In the genomic region with DNA sequence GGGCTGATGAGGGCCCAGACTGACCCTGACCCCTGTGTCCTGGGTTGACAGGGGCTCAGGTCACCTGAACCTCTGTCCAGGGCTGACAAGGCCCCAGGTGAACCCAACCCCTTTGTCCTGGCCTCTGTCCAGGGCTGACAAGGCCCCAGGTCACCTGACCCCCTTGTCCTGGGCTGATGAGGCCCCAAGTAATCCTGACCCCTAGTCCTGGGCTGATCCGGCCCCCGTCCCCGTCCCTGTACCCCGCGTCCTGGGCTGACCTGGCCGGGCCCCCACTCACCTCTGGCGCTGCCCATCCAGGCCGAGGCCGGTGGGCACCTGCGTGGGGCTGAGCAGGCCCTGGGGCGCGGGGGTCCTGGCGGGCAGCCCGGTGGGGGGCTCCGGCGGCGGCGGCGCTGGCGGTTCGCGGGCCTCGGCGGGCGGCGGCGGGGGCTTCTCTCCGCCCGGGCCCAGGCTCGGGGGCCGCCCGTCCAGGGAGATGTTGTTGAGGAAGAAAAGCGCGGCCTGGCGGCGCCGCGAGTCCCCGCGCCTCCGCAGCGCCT, we compare ENCODE assay signal across 9 cellular contexts. TPM values are rescaled to one million over a fixed set of nuclear protein-coding genes. Genes with fewer than 3 reads are reported as not detected.
A peak's percentile ranks its signal among the peaks of the same experiment; 100 is the strongest.
DNase-seq lines count a peak whose midpoint lies in the region; ATAC-seq and TF ChIP-seq lines count a peak whose summit lies in the region.
"Had no signal": no experiment of that assay in that cellular context is flagged by ENCODE, and none has a peak within 500 bp of the region (broad histone marks: within the 10 kb centered on the region; RNA-seq: fewer than 3 reads in every experiment).

No MANE protein-coding gene starts in this region.

- intact Hi-C loops in activated T-helper 2 cell treated with anti-CD3 and anti-CD28 coated beads, Interferon-gamma antibody, Interleukin-2, Interleukin-4, amounts not matched to agents 10 μg/mL and 5 μg/mL and 100 μg/mL, durations not matched to agents 14 hours and 24 hours and 36 hours (cut with micrococcal nuclease): loop anchor here (5.0 to 10.0 kb wide), 2 partner anchors 208 to 386 kb away; no protein-coding TSS in a partner anchor
- intact Hi-C loops in left lung (cut with DNase I): no loop called here

- H3K27ac Mint-ChIP-seq in HFFc6: no peak overlapping the region
- no peak overlapping the region for H3K27ac Mint-ChIP-seq in activated T-helper 2 cell treated with anti-CD3 and anti-CD28 coated beads, Interferon-gamma antibody, Interleukin-2, Interleukin-4, amounts not matched to agents 10 μg/mL and 5 μg/mL and 100 μg/mL, durations not matched to agents 14 hours and 24 hours and 36 hours

- H3K9me3 Mint-ChIP-seq in HFFc6: no peaks in the 10 kb centered on the region
- H3K9me3 Mint-ChIP-seq in activated T-helper 2 cell treated with anti-CD3 and anti-CD28 coated beads, Interferon-gamma antibody, Interleukin-2, Interleukin-4, amounts not matched to agents 10 μg/mL and 5 μg/mL and 100 μg/mL, durations not matched to agents 14 hours and 24 hours and 36 hours: no peaks in the 10 kb centered on the region

- no peak for ATAC-seq in left lung
- no peak for ATAC-seq in HG03469 (IDR thresholded peaks at IDR 0.05; ENCODE audit: unreplicated experiment)

- H3K4me1 Mint-ChIP-seq in HFFc6 (ENCODE audit: low read depth): peaks cover 11% of the 10 kb centered on the region
- H3K4me1 Mint-ChIP-seq in activated T-helper 2 cell treated with anti-CD3 and anti-CD28 coated beads, Interferon-gamma antibody, Interleukin-2, Interleukin-4, amounts not matched to agents 10 μg/mL and 5 μg/mL and 100 μg/mL, durations not matched to agents 14 hours and 24 hours and 36 hours (ENCODE audit: low read depth): peaks cover 19% of the 10 kb centered on the region

- no peak for DNase-seq in HFFc6
- no peak for DNase-seq in activated T-helper 2 cell treated with anti-CD3 and anti-CD28 coated beads, Interferon-gamma antibody, Interleukin-2, Interleukin-4, amounts not matched to agents 10 μg/mL and 5 μg/mL and 100 μg/mL, durations not matched to agents 14 hours and 24 hours and 36 hours (ENCODE audit: low spot score)
- DNase-seq in left lung: no peak
- DNase-seq in tibial nerve (ENCODE audit: low spot score in 2 of 2): no peak
- DNase-seq in activated CD8-positive, alpha-beta memory T cell treated with anti-CD3 and anti-CD28 coated beads, Interleukin-2, amount 50 U/mL, for 48 hours: no peak
- no peak for DNase-seq in HT-29 (ENCODE audit: low spot score)

- no peak for TF ChIP-seq POLR2A in tibial nerve (IDR thresholded peaks at IDR 0.05)

- H3K36me3 Mint-ChIP-seq in HFFc6 (ENCODE audit: low read depth): no peaks in the 10 kb centered on the region
- peaks cover 3% of the 10 kb centered on the region for H3K36me3 Mint-ChIP-seq in activated T-helper 2 cell treated with anti-CD3 and anti-CD28 coated beads, Interferon-gamma antibody, Interleukin-2, Interleukin-4, amounts not matched to agents 10 μg/mL and 5 μg/mL and 100 μg/mL, durations not matched to agents 14 hours and 24 hours and 36 hours (ENCODE audit: low read depth)

- 0% methylated on average over 5 of the region's 42 CpGs; no CpG with 5 or more reads in 1 of the 2 donors for WGBS in tibial nerve, 2 donors

- H3K27me3 Mint-ChIP-seq in HFFc6 (ENCODE audit: insufficient read depth): peaks cover 2% of the 10 kb centered on the region
- H3K27me3 Mint-ChIP-seq in activated T-helper 2 cell treated with anti-CD3 and anti-CD28 coated beads, Interferon-gamma antibody, Interleukin-2, Interleukin-4, amounts not matched to agents 10 μg/mL and 5 μg/mL and 100 μg/mL, durations not matched to agents 14 hours and 24 hours and 36 hours (ENCODE audit: low read depth): no peaks in the 10 kb centered on the region

- no peak for TF ChIP-seq EP300 in tibial nerve (IDR thresholded peaks at IDR 0.05)

- H3K4me3 ChIP-seq in BLaER1 treated with 17β-estradiol and CSF1 and Interleukin-3, amounts not matched to agents 10 nM and 100 nM: peak overlapping the region; percentile 86 to 98 (median 92)
- H3K4me3 ChIP-seq in left lung: peak overlapping the region; percentile 45 to 57
- peak overlapping the region; percentile 35 to 71 (median 48) for H3K4me3 ChIP-seq in tibial nerve

- peak overlapping the region; percentile 94 to 100 (median 99) for H3K4me2 ChIP-seq in BLaER1 treated with 17β-estradiol and CSF1 and Interleukin-3, amounts not matched to agents 10 nM and 100 nM

- H3K9ac ChIP-seq in BLaER1 treated with 17β-estradiol and CSF1 and Interleukin-3, amounts not matched to agents 10 nM and 100 nM: peak overlapping the region; percentile 84 to 96 (median 93)

- TF ChIP-seq CTCF in HFFc6 (IDR thresholded peaks at IDR 0.05): no peak
- no peak for TF ChIP-seq CTCF in left lung (IDR thresholded peaks at IDR 0.05)
- TF ChIP-seq CTCF in tibial nerve (IDR thresholded peaks at IDR 0.05): no peak

- H3K27me3 ChIP-seq in BLaER1 treated with 17β-estradiol and CSF1 and Interleukin-3, amounts not matched to agents 10 nM and 100 nM: no peaks in the 10 kb centered on the region; a peak in 1 of 22 replicates
- H3K27me3 ChIP-seq in left lung (peaks cover 0 to 9% of the 10 kb centered on the region in 2 donors), tibial nerve (peaks cover 0 to 8% of the 10 kb centered on the region in 2 donors)

- H4K20me1 ChIP-seq in BLaER1 treated with 17β-estradiol and CSF1 and Interleukin-3, amounts not matched to agents 10 nM and 100 nM: peaks cover 7 to 45% (median 17%) of the 10 kb centered on the region in 11 experiments; a peak in 17 of 22 replicates

- H3K36me3 ChIP-seq in BLaER1 treated with 17β-estradiol and CSF1 and Interleukin-3, amounts not matched to agents 10 nM and 100 nM: peaks cover 0 to 24% (median 6%) of the 10 kb centered on the region in 11 experiments; a peak in 8 of 22 replicates
- peaks cover 0 to 12% of the 10 kb centered on the region in 2 donors for H3K36me3 ChIP-seq in left lung
- H3K36me3 ChIP-seq in tibial nerve: peaks cover 0 to 13% (median 0%) of the 10 kb centered on the region in 3 donors

- H3K4me1 ChIP-seq in BLaER1 treated with 17β-estradiol and CSF1 and Interleukin-3, amounts not matched to agents 10 nM and 100 nM: peaks cover 51 to 93% (median 88%) of the 10 kb centered on the region in 10 experiments
- H3K4me1 ChIP-seq in left lung (peaks cover 20 to 39% of the 10 kb centered on the region in 2 donors), tibial nerve (peaks cover 0 to 41% (median 24%) of the 10 kb centered on the region in 4 donors)

- H3K27ac ChIP-seq in BLaER1 treated with 17β-estradiol and CSF1 and Interleukin-3, amounts not matched to agents 10 nM and 100 nM: peak overlapping the region; percentile 72 to 86 (median 83)
- H3K27ac ChIP-seq in left lung (no peak overlapping the region), tibial nerve (peak overlapping the region in 2 of 4 donors; percentile 71 to 80)

- H3K9me3 ChIP-seq in BLaER1 treated with 17β-estradiol and CSF1 and Interleukin-3, amounts not matched to agents 10 nM and 100 nM (replicated peaks in 1 of 11): no peaks in the 10 kb centered on the region
- H3K9me3 ChIP-seq in left lung (no peaks in the 10 kb centered on the region), tibial nerve (no peaks in the 10 kb centered on the region)

- H3K4me3 Mint-ChIP-seq in HFFc6: peak overlapping the region; percentile 81
- peak overlapping the region; percentile 80 for H3K4me3 Mint-ChIP-seq in activated T-helper 2 cell treated with anti-CD3 and anti-CD28 coated beads, Interferon-gamma antibody, Interleukin-2, Interleukin-4, amounts not matched to agents 10 μg/mL and 5 μg/mL and 100 μg/mL, durations not matched to agents 14 hours and 24 hours and 36 hours (ENCODE audit: low read depth)

RNA-seq across cellular contexts. Expression of a gene that starts 0.4 kb away (rescaled TPM):
- total RNA-seq in HFFc6 (2021; fragmentation: NEBNext Ultra II Directional; extraction: Animal tissue kit (Norgen Biotek cat#: 25700)): 1 to 10 TPM; 4.9 to 7.0 (median 6.6) TPM
- total RNA-seq in activated T-helper 2 cell treated with anti-CD3 and anti-CD28 coated beads, Interferon-gamma antibody, Interleukin-2, Interleukin-4, amounts not matched to agents 10 μg/mL and 5 μg/mL and 100 μg/mL, durations not matched to agents 14 hours and 24 hours and 36 hours: 12.5 and 12.6 TPM in 2 replicates
- 1 to 10 TPM; 4.1 to 6.3 TPM for total RNA-seq in left lung
- total RNA-seq in tibial nerve: 1 to 10 TPM; 1.1 to 9.9 (median 6.2) TPM
- 9.5 and 9.8 TPM in 2 replicates for total RNA-seq in HT-29 (2014; rRNA removed; shearing (Covaris generic))

RNA-seq across cellular contexts. Expression of a gene that starts 19.8 kb away (rescaled TPM):
- total RNA-seq in HFFc6 (2021; fragmentation: NEBNext Ultra II Directional; extraction: Animal tissue kit (Norgen Biotek cat#: 25700)): 1,000 to 10,000 TPM; 1,061 to 1,388 (median 1,229) TPM
- 2,020 and 2,085 TPM in 2 replicates for total RNA-seq in activated T-helper 2 cell treated with anti-CD3 and anti-CD28 coated beads, Interferon-gamma antibody, Interleukin-2, Interleukin-4, amounts not matched to agents 10 μg/mL and 5 μg/mL and 100 μg/mL, durations not matched to agents 14 hours and 24 hours and 36 hours
- total RNA-seq in left lung (1,000 to 10,000 TPM; 1,004 to 1,135 TPM), tibial nerve (1,000 to 10,000 TPM; 1,371 to 3,195 (median 1,826) TPM)
- 3,073 and 3,139 TPM in 2 replicates for total RNA-seq in HT-29 (2014; rRNA removed; shearing (Covaris generic))

RNA-seq across cellular contexts. Expression of a gene that starts 20.6 kb away (rescaled TPM):
- total RNA-seq in HFFc6 (2021; fragmentation: NEBNext Ultra II Directional; extraction: Animal tissue kit (Norgen Biotek cat#: 25700)): not detected
- not detected in 2 replicates for total RNA-seq in activated T-helper 2 cell treated with anti-CD3 and anti-CD28 coated beads, Interferon-gamma antibody, Interleukin-2, Interleukin-4, amounts not matched to agents 10 μg/mL and 5 μg/mL and 100 μg/mL, durations not matched to agents 14 hours and 24 hours and 36 hours
- total RNA-seq in left lung (1 to 10 TPM in 1 of 2 donors, under 1 TPM in 1; 0.97 to 1.1 TPM), tibial nerve (not detected)
- 24.4 and 26.7 TPM in 2 replicates for total RNA-seq in HT-29 (2014; rRNA removed; shearing (Covaris generic))
- total RNA-seq: lung microvascular endothelial cell had no signal

RNA-seq across cellular contexts. Expression of a gene that starts 39.6 kb away (rescaled TPM):
- total RNA-seq in HFFc6 (2021; fragmentation: NEBNext Ultra II Directional; extraction: Animal tissue kit (Norgen Biotek cat#: 25700)): 1 to 10 TPM; 1.2 to 2.4 (median 1.5) TPM
- 3.1 and 3.9 TPM in 2 replicates for total RNA-seq in activated T-helper 2 cell treated with anti-CD3 and anti-CD28 coated beads, Interferon-gamma antibody, Interleukin-2, Interleukin-4, amounts not matched to agents 10 μg/mL and 5 μg/mL and 100 μg/mL, durations not matched to agents 14 hours and 24 hours and 36 hours
- total RNA-seq in left lung (100 to 1,000 TPM; 222 to 267 TPM), tibial nerve (100 to 1,000 TPM in 3 of 4 donors, 10 to 100 TPM in 1; 95.2 to 230 (median 139) TPM)
- total RNA-seq in HT-29 (2014; rRNA removed; shearing (Covaris generic)): 286 and 336 TPM in 2 replicates

Comparison
In these comparisons a context has a peak if more than half of its experiments do, and no peak if none do; other contexts are left out.
1. H3K27ac ChIP-seq: peak in BLaER1 treated with 17β-estradiol and CSF1 and Interleukin-3, amounts not matched to agents 10 nM and 100 nM (11 of 11); none in left lung (0 of 2).
2. RNA of a gene that starts 20.6 kb away (total RNA-seq): 24.4 to 26.7 TPM in HT-29; 0.97 to 1.1 TPM in left lung, not detected in HFFc6, not detected in activated T-helper 2 cell treated with anti-CD3 and anti-CD28 coated beads, Interferon-gamma antibody, Interleukin-2, Interleukin-4, amounts not matched to agents 10 μg/mL and 5 μg/mL and 100 μg/mL, durations not matched to agents 14 hours and 24 hours and 36 hours and not detected in tibial nerve; every median in the first group is over 10 times any median in the second.
3. Peak in every context shown above with its lines, with median percentiles within 50 percentile points of each other: H3K4me3 ChIP-seq.